1 cellular context compared by ENCODE assay signal in the genomic region with DNA sequence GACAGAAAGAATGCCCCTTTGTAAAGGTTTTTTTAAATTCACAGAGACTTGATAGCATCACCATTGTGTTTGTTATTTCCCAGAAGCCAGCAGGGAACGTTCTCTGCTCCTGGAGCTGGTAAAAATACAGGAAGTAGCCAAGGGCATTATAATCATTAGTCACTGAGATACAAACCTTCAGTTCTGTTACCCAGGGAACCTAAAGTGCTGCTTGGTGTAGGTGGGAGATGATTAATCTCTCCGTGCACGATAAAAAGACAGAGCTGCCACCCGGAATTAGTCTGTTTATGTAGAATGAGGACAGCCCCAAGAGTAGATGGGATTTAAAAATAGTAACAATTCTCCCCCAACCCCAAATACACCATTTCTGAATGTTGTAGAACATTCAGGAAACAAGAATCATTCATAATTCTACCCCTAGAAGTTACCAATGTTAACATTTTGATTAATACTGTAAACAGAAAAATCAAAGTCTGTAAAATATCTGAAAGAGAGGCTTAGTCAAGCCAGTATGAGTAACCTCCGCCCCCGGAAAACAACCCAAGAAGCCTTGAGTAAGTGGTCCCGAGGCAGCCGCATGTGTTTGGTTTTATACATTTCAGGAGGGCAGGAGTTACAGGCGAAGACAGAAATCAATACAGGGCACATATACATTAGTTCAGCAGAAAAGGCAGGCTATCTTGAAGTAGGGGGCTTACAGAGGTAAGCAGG.
TF ChIP-seq lines count a peak whose summit lies in the region.

No MANE protein-coding gene starts in this region.

TF ChIP-seq in K562, 482 proteins besides CTCF, POLR2A, EP300 and RAD21 (continued from another document and continues in another):
- TF ChIP-seq, protein P1, sequence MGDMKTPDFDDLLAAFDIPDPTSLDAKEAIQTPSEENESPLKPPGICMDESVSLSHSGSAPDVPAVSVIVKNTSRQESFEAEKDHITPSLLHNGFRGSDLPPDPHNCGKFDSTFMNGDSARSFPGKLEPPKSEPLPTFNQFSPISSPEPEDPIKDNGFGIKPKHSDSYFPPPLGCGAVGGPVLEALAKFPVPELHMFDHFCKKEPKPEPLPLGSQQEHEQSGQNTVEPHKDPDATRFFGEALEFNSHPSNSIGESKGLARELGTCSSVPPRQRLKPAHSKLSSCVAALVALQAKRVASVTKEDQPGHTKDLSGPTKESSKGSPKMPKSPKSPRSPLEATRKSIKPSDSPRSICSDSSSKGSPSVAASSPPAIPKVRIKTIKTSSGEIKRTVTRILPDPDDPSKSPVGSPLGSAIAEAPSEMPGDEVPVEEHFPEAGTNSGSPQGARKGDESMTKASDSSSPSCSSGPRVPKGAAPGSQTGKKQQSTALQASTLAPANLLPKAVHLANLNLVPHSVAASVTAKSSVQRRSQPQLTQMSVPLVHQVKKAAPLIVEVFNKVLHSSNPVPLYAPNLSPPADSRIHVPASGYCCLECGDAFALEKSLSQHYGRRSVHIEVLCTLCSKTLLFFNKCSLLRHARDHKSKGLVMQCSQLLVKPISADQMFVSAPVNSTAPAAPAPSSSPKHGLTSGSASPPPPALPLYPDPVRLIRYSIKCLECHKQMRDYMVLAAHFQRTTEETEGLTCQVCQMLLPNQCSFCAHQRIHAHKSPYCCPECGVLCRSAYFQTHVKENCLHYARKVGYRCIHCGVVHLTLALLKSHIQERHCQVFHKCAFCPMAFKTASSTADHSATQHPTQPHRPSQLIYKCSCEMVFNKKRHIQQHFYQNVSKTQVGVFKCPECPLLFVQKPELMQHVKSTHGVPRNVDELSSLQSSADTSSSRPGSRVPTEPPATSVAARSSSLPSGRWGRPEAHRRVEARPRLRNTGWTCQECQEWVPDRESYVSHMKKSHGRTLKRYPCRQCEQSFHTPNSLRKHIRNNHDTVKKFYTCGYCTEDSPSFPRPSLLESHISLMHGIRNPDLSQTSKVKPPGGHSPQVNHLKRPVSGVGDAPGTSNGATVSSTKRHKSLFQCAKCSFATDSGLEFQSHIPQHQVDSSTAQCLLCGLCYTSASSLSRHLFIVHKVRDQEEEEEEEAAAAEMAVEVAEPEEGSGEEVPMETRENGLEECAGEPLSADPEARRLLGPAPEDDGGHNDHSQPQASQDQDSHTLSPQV (IDR thresholded peaks at IDR 0.05): no peak
- no peak for TF ChIP-seq ZNF165 (CRISPR knock-in tag; IDR thresholded peaks at IDR 0.05; ENCODE audit: borderline replicate concordance)
- TF ChIP-seq ZNF764 (CRISPR knock-in tag; IDR thresholded peaks at IDR 0.05; ENCODE audit: low read depth): no peak
- TF ChIP-seq, protein P2, sequence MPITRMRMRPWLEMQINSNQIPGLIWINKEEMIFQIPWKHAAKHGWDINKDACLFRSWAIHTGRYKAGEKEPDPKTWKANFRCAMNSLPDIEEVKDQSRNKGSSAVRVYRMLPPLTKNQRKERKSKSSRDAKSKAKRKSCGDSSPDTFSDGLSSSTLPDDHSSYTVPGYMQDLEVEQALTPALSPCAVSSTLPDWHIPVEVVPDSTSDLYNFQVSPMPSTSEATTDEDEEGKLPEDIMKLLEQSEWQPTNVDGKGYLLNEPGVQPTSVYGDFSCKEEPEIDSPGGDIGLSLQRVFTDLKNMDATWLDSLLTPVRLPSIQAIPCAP (CRISPR knock-in tag; IDR thresholded peaks at IDR 0.05; ENCODE audit: borderline replicate concordance): no peak
- TF ChIP-seq, protein P3, sequence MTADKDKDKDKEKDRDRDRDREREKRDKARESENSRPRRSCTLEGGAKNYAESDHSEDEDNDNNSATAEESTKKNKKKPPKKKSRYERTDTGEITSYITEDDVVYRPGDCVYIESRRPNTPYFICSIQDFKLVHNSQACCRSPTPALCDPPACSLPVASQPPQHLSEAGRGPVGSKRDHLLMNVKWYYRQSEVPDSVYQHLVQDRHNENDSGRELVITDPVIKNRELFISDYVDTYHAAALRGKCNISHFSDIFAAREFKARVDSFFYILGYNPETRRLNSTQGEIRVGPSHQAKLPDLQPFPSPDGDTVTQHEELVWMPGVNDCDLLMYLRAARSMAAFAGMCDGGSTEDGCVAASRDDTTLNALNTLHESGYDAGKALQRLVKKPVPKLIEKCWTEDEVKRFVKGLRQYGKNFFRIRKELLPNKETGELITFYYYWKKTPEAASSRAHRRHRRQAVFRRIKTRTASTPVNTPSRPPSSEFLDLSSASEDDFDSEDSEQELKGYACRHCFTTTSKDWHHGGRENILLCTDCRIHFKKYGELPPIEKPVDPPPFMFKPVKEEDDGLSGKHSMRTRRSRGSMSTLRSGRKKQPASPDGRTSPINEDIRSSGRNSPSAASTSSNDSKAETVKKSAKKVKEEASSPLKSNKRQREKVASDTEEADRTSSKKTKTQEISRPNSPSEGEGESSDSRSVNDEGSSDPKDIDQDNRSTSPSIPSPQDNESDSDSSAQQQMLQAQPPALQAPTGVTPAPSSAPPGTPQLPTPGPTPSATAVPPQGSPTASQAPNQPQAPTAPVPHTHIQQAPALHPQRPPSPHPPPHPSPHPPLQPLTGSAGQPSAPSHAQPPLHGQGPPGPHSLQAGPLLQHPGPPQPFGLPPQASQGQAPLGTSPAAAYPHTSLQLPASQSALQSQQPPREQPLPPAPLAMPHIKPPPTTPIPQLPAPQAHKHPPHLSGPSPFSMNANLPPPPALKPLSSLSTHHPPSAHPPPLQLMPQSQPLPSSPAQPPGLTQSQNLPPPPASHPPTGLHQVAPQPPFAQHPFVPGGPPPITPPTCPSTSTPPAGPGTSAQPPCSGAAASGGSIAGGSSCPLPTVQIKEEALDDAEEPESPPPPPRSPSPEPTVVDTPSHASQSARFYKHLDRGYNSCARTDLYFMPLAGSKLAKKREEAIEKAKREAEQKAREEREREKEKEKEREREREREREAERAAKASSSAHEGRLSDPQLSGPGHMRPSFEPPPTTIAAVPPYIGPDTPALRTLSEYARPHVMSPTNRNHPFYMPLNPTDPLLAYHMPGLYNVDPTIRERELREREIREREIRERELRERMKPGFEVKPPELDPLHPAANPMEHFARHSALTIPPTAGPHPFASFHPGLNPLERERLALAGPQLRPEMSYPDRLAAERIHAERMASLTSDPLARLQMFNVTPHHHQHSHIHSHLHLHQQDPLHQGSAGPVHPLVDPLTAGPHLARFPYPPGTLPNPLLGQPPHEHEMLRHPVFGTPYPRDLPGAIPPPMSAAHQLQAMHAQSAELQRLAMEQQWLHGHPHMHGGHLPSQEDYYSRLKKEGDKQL (CRISPR knock-in tag; IDR thresholded peaks at IDR 0.05; ENCODE audit: borderline replicate concordance): no peak
- TF ChIP-seq, protein P4, sequence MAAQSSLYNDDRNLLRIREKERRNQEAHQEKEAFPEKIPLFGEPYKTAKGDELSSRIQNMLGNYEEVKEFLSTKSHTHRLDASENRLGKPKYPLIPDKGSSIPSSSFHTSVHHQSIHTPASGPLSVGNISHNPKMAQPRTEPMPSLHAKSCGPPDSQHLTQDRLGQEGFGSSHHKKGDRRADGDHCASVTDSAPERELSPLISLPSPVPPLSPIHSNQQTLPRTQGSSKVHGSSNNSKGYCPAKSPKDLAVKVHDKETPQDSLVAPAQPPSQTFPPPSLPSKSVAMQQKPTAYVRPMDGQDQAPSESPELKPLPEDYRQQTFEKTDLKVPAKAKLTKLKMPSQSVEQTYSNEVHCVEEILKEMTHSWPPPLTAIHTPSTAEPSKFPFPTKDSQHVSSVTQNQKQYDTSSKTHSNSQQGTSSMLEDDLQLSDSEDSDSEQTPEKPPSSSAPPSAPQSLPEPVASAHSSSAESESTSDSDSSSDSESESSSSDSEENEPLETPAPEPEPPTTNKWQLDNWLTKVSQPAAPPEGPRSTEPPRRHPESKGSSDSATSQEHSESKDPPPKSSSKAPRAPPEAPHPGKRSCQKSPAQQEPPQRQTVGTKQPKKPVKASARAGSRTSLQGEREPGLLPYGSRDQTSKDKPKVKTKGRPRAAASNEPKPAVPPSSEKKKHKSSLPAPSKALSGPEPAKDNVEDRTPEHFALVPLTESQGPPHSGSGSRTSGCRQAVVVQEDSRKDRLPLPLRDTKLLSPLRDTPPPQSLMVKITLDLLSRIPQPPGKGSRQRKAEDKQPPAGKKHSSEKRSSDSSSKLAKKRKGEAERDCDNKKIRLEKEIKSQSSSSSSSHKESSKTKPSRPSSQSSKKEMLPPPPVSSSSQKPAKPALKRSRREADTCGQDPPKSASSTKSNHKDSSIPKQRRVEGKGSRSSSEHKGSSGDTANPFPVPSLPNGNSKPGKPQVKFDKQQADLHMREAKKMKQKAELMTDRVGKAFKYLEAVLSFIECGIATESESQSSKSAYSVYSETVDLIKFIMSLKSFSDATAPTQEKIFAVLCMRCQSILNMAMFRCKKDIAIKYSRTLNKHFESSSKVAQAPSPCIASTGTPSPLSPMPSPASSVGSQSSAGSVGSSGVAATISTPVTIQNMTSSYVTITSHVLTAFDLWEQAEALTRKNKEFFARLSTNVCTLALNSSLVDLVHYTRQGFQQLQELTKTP (IDR thresholded peaks at IDR 0.05; ENCODE audit: low read depth in 1 of 2, partially characterized antibody in 2 of 2): no peak
- TF ChIP-seq TBP (optimal IDR thresholded peaks at IDR 0.05; ENCODE audit: low read depth, low read length): peak; percentile 15
- TF ChIP-seq SRSF3 (IDR thresholded peaks at IDR 0.05; ENCODE audit: insufficient read depth, low read length): no peak
- TF ChIP-seq ZEB2 (IDR thresholded peaks at IDR 0.05): no peak
- no peak for TF ChIP-seq DIDO1 (tag; IDR thresholded peaks at IDR 0.05; ENCODE audit: low read depth)
- TF ChIP-seq POLR2B (IDR thresholded peaks at IDR 0.05; ENCODE audit: low read depth, partially characterized antibody): no peak
- TF ChIP-seq, protein P5, sequence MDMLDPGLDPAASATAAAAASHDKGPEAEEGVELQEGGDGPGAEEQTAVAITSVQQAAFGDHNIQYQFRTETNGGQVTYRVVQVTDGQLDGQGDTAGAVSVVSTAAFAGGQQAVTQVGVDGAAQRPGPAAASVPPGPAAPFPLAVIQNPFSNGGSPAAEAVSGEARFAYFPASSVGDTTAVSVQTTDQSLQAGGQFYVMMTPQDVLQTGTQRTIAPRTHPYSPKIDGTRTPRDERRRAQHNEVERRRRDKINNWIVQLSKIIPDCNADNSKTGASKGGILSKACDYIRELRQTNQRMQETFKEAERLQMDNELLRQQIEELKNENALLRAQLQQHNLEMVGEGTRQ (CRISPR knock-in tag; IDR thresholded peaks at IDR 0.05): no peak
- TF ChIP-seq ZNF780A (CRISPR knock-in tag; IDR thresholded peaks at IDR 0.05): no peak
- no peak for TF ChIP-seq NFATC3 (IDR thresholded peaks at IDR 0.05)
- 0 out of 2 replicates have a peak, but pooled peaks have one; percentile 24 for TF ChIP-seq CTBP1 (IDR thresholded peaks at IDR 0.05; ENCODE audit: borderline replicate concordance)
- no peak for TF ChIP-seq ZBTB8A (IDR thresholded peaks at IDR 0.05; ENCODE audit: partially characterized antibody)
- peak; percentile 44; the same call in 1 of the 2 replicates for TF ChIP-seq FOSL1 (tag; conservative IDR thresholded peaks at IDR 0.05)
- no peak for TF ChIP-seq GATA2 (CRISPR knock-in tag; IDR thresholded peaks at IDR 0.05)
- TF ChIP-seq U2AF2 (optimal IDR thresholded peaks at IDR 0.05; ENCODE audit: low read depth, low read length): no peak
- TF ChIP-seq, protein P6, sequence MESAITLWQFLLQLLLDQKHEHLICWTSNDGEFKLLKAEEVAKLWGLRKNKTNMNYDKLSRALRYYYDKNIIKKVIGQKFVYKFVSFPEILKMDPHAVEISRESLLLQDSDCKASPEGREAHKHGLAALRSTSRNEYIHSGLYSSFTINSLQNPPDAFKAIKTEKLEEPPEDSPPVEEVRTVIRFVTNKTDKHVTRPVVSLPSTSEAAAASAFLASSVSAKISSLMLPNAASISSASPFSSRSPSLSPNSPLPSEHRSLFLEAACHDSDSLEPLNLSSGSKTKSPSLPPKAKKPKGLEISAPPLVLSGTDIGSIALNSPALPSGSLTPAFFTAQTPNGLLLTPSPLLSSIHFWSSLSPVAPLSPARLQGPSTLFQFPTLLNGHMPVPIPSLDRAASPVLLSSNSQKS (CRISPR knock-in tag; IDR thresholded peaks at IDR 0.05): no peak
- TF ChIP-seq, protein P7, sequence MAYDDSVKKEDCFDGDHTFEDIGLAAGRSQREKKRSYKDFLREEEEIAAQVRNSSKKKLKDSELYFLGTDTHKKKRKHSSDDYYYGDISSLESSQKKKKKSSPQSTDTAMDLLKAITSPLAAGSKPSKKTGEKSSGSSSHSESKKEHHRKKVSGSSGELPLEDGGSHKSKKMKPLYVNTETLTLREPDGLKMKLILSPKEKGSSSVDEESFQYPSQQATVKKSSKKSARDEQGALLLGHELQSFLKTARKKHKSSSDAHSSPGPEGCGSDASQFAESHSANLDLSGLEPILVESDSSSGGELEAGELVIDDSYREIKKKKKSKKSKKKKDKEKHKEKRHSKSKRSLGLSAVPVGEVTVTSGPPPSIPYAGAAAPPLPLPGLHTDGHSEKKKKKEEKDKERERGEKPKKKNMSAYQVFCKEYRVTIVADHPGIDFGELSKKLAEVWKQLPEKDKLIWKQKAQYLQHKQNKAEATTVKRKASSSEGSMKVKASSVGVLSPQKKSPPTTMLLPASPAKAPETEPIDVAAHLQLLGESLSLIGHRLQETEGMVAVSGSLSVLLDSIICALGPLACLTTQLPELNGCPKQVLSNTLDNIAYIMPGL (CRISPR knock-in tag; IDR thresholded peaks at IDR 0.05): no peak
- no peak for TF ChIP-seq ZKSCAN1 (IDR thresholded peaks at IDR 0.05; ENCODE audit: low read depth, low read length)
- no peak for TF ChIP-seq ZNF707 (CRISPR knock-in tag; conservative IDR thresholded peaks at IDR 0.05)
- TF ChIP-seq MYNN (IDR thresholded peaks at IDR 0.05): no peak
- no peak for TF ChIP-seq MYNN (CRISPR knock-in tag; IDR thresholded peaks at IDR 0.05)
- TF ChIP-seq ADNP (tag; IDR thresholded peaks at IDR 0.05): no peak
- TF ChIP-seq FOXK2 (conservative IDR thresholded peaks at IDR 0.05 in 1 of 2, IDR thresholded peaks at IDR 0.05 in 1 of 2; ENCODE audit: low read depth in 2 of 2): 0 out of 4 replicates have a peak, but pooled peaks of 1 of the 2 experiments have one; percentile 14
- peak; percentile 72 for TF ChIP-seq ELF1 (tag; IDR thresholded peaks at IDR 0.05)
- peak; percentile 81 for TF ChIP-seq RFX1 (IDR thresholded peaks at IDR 0.05)
- TF ChIP-seq, protein P8, sequence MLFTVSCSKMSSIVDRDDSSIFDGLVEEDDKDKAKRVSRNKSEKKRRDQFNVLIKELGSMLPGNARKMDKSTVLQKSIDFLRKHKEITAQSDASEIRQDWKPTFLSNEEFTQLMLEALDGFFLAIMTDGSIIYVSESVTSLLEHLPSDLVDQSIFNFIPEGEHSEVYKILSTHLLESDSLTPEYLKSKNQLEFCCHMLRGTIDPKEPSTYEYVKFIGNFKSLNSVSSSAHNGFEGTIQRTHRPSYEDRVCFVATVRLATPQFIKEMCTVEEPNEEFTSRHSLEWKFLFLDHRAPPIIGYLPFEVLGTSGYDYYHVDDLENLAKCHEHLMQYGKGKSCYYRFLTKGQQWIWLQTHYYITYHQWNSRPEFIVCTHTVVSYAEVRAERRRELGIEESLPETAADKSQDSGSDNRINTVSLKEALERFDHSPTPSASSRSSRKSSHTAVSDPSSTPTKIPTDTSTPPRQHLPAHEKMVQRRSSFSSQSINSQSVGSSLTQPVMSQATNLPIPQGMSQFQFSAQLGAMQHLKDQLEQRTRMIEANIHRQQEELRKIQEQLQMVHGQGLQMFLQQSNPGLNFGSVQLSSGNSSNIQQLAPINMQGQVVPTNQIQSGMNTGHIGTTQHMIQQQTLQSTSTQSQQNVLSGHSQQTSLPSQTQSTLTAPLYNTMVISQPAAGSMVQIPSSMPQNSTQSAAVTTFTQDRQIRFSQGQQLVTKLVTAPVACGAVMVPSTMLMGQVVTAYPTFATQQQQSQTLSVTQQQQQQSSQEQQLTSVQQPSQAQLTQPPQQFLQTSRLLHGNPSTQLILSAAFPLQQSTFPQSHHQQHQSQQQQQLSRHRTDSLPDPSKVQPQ (CRISPR knock-in tag; IDR thresholded peaks at IDR 0.05; ENCODE audit: borderline replicate concordance): no peak
